Comparison of ENCODE assay signal across 25 cellular contexts in the genomic region with DNA sequence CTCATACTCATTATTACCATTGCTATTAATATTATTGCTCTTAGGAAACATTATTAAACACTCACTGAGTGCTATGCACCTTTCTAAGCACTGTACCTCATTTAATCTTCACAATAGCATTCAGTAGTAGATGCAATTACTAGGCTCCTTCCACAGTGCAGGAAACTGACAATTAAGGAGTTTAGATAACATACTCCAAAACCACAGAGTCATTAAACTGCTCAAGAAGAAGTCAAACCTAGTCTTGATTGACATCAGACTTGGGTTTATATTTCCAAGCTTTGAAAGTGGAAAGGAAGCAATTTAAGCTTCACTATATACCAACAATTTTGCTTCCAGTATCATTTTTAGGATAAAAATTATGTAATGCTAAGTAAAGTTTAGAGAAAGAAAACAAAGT.
"Had no signal": no experiment of that assay in that cellular context is flagged by ENCODE, and none has a peak within 500 bp of the region (broad histone marks: within the 10 kb centered on the region; RNA-seq: fewer than 3 reads in every experiment).

No MANE protein-coding gene starts in this region.

- H3K4me3 Mint-ChIP-seq: activated CD4-positive, alpha-beta T cell treated with anti-CD3 and anti-CD28 coated beads for 36 hours; activated CD8-positive, alpha-beta T cell treated with anti-CD3 and anti-CD28 coated beads, Interleukin-2, amount 10 ng/mL, durations not matched to agents 7 days and 5 days; activated naive CD8-positive, alpha-beta T cell treated with anti-CD3 and anti-CD28 coated beads, Interleukin-2, amount 10 ng/mL, durations not matched to agents 7 days and 5 days; IgD-negative memory B cell; T-cell had no signal

- H3K9me3 ChIP-seq: adrenal gland had no signal

- DNase-seq: activated CD4-positive, alpha-beta T cell treated with anti-CD3 and anti-CD28 coated beads for 36 hours; activated CD4-positive, alpha-beta T cell treated with anti-CD3 and anti-CD28 coated beads, Interleukin-2, amount 50 U/mL, for 4 hours; activated CD8-positive, alpha-beta memory T cell treated with anti-CD3 and anti-CD28 coated beads, Interleukin-2, amount 50 U/mL, for 48 hours; activated CD8-positive, alpha-beta T cell treated with anti-CD3 and anti-CD28 coated beads, Interleukin-2, amount 10 ng/mL, durations not matched to agents 7 days and 5 days; activated naive CD4-positive, alpha-beta T cell treated with anti-CD3 and anti-CD28 coated beads, Interleukin-2, amount 50 U/mL, for 16 hours; activated naive CD8-positive, alpha-beta T cell treated with anti-CD3 and anti-CD28 coated beads, Interleukin-2, amount 10 ng/mL, durations not matched to agents 7 days and 5 days; activated T-cell treated with anti-CD3 and anti-CD28 coated beads, Interleukin-2, amount 50 U/mL, for 1 hour; adrenal gland; anterior cingulate cortex; cerebellar nuclear complex; NCI-H146; NCI-H187 treated with DMSO at 0.1 percent for 48 hours; NCI-H2081 treated with DMSO at 0.1 percent for 48 hours; NCI-H226; NCI-H510A; NCI-H526 treated with DMSO at 0.1 percent for 48 hours; RPMI8226; T-cell; T-helper 2 cell; WERI-Rb-1 had no signal

- H3K4me3 ChIP-seq: adrenal gland, SK-N-MC had no signal

- H3K27ac ChIP-seq: adrenal gland, KMS-11, SK-N-MC, WERI-Rb-1 had no signal

- H3K4me1 Mint-ChIP-seq: activated CD4-positive, alpha-beta T cell treated with anti-CD3 and anti-CD28 coated beads for 36 hours; activated naive CD8-positive, alpha-beta T cell treated with anti-CD3 and anti-CD28 coated beads, Interleukin-2, amount 10 ng/mL, durations not matched to agents 7 days and 5 days; IgD-negative memory B cell; T-cell had no signal

- H3K36me3 Mint-ChIP-seq: activated naive CD8-positive, alpha-beta T cell treated with anti-CD3 and anti-CD28 coated beads, Interleukin-2, amount 10 ng/mL, durations not matched to agents 7 days and 5 days; IgD-negative memory B cell; T-cell had no signal

- H3K27me3 ChIP-seq: adrenal gland had no signal

- H3K27me3 Mint-ChIP-seq: activated CD4-positive, alpha-beta T cell treated with anti-CD3 and anti-CD28 coated beads for 36 hours; activated naive CD8-positive, alpha-beta T cell treated with anti-CD3 and anti-CD28 coated beads, Interleukin-2, amount 10 ng/mL, durations not matched to agents 7 days and 5 days; T-cell had no signal

- H3K9ac ChIP-seq: KMS-11 had no signal

- H3K9me3 Mint-ChIP-seq: activated naive CD8-positive, alpha-beta T cell treated with anti-CD3 and anti-CD28 coated beads, Interleukin-2, amount 10 ng/mL, durations not matched to agents 7 days and 5 days had no signal

- H3K36me3 ChIP-seq: adrenal gland, WERI-Rb-1 had no signal

- H3K4me1 ChIP-seq: adrenal gland had no signal

- ATAC-seq: activated CD4-positive, alpha-beta T cell treated with anti-CD3 and anti-CD28 coated beads for 36 hours; activated CD8-positive, alpha-beta T cell treated with anti-CD3 and anti-CD28 coated beads, Interleukin-2, amount 10 ng/mL, durations not matched to agents 7 days and 5 days; Panc1; Right ventricle myocardium inferior; T-cell had no signal

- H3K4me2 ChIP-seq: KMS-11 had no signal

- H3K27ac Mint-ChIP-seq: activated CD4-positive, alpha-beta T cell treated with anti-CD3 and anti-CD28 coated beads for 36 hours; activated CD8-positive, alpha-beta T cell treated with anti-CD3 and anti-CD28 coated beads, Interleukin-2, amount 10 ng/mL, durations not matched to agents 7 days and 5 days; activated naive CD8-positive, alpha-beta T cell treated with anti-CD3 and anti-CD28 coated beads, Interleukin-2, amount 10 ng/mL, durations not matched to agents 7 days and 5 days; IgD-negative memory B cell; T-cell had no signal
